Comparison of ENCODE assay signal across 18 cellular contexts in the genomic region with DNA sequence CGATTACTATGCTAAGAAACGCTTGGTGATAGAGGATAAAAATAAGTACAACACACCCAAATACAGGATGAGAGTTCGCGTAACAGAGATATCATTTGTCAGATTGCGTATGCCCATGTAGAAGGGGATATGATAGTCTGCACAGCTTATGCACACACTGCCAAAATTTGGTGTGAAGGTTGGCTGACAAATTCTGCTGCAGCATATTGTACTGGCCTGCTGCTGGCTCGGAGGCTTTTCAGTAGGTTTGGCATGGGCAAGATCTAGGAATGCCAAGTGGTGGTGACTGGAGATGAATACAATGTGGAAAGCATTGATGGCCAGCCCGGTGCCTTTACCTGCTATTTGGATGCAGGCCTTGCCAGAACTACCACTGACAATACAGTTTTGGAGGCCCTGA.
"Had no signal": no experiment of that assay in that cellular context is flagged by ENCODE, and none has a peak within 500 bp of the region (broad histone marks: within the 10 kb centered on the region; RNA-seq: fewer than 3 reads in every experiment).

No MANE protein-coding gene starts in this region.

- H3K4me3 ChIP-seq: ascending aorta, mucosa of descending colon, upper lobe of left lung had no signal

- H3K9me3 ChIP-seq: ascending aorta, mucosa of descending colon, upper lobe of left lung had no signal

- H3K9ac ChIP-seq: parathyroid adenoma had no signal

- H3K79me2 ChIP-seq: parathyroid adenoma had no signal

- H3K27me3 ChIP-seq: ascending aorta, upper lobe of left lung had no signal

- H2AFZ ChIP-seq: parathyroid adenoma had no signal

- H3K36me3 ChIP-seq: ascending aorta, upper lobe of left lung, WERI-Rb-1 had no signal

- DNase-seq: activated CD4-positive, alpha-beta T cell treated with anti-CD3 and anti-CD28 coated beads, Interleukin-2, amount 10 ng/mL, durations not matched to agents 7 days and 5 days; activated CD4-positive, CD25-positive, alpha-beta regulatory T cell treated with anti-CD3 and anti-CD28 coated beads, Interleukin-2, amount 50 U/mL, for 72 hours; activated CD8-positive, alpha-beta T cell treated with anti-CD3 and anti-CD28 coated beads for 36 hours; activated gamma-delta T cell treated with Interleukin-2 at 50 U/mL for 16 hours; activated T-cell treated with anti-CD3 and anti-CD28 coated beads, Interleukin-2, amount 50 U/mL, for 1 hour; cortex of kidney; mucosa of descending colon; naive B cell; small intestine; stimulated activated CD4-positive, alpha-beta T cell treated with anti-CD3 and anti-CD28 coated beads, Interleukin-15, amount 100 ng/mL, for 24 hours; stimulated activated CD8-positive, alpha-beta memory T cell treated with anti-CD3 and anti-CD28 coated beads, Interleukin-4, amount 100 ng/mL, for 48 hours; stimulated activated naive B cell treated with anti-CD40 and anti-IgM and Interleukin-4, amounts not matched to agents 10 μg/mL and 1 μg/mL and 100 μg/mL, for 72 hours; T-helper 1 cell; upper lobe of left lung; WERI-Rb-1 had no signal

- H3K27ac ChIP-seq: ascending aorta, parathyroid adenoma, upper lobe of left lung, WERI-Rb-1 had no signal

- ATAC-seq: activated CD8-positive, alpha-beta T cell treated with anti-CD3 and anti-CD28 coated beads for 36 hours; mucosa of descending colon; sciatic nerve; stimulated activated naive B cell treated with anti-CD40 and anti-IgM and Interleukin-4, amounts not matched to agents 10 μg/mL and 1 μg/mL and 100 μg/mL, for 72 hours had no signal

- H3K4me1 ChIP-seq: ascending aorta, parathyroid adenoma had no signal
